In genomic region chr4:77269505-77269904, GRCh38 we compare ENCODE assay signal across 22 cellular contexts.
"Had no signal": no experiment of that assay in that cellular context is flagged by ENCODE, and none has a peak within 500 bp of the region (broad histone marks: within the 10 kb centered on the region; RNA-seq: fewer than 3 reads in every experiment).

No MANE protein-coding gene starts in this region.

- H3K4me1 Mint-ChIP-seq: activated B cell treated with CpG ODN at 0.5 μM for 24 hours; activated naive CD8-positive, alpha-beta T cell treated with anti-CD3 and anti-CD28 coated beads, Interleukin-2, amount 10 ng/mL, durations not matched to agents 7 days and 5 days; stimulated activated effector memory CD8-positive, alpha-beta T cell treated with anti-CD3 and anti-CD28 coated beads, Interleukin-12 subunit alpha, Interleukin-12 subunit beta, amount 100 ng/mL, for 72 hours; stimulated activated naive CD8-positive, alpha-beta T cell treated with anti-CD3 and anti-CD28 coated beads, Interleukin-15, amount 100 ng/mL, for 72 hours had no signal

- H3K36me3 Mint-ChIP-seq: activated CD4-positive, alpha-beta memory T cell treated with anti-CD3 and anti-CD28 coated beads for 36 hours; activated naive CD8-positive, alpha-beta T cell treated with anti-CD3 and anti-CD28 coated beads, Interleukin-2, amount 10 ng/mL, durations not matched to agents 7 days and 5 days; natural killer cell treated with Interleukin-12 subunit alpha and Interleukin-12 subunit beta and Interleukin-15 and Interleukin-18, amount 100 ng/mL, for 72 hours; stimulated activated effector memory CD8-positive, alpha-beta T cell treated with anti-CD3 and anti-CD28 coated beads, Interleukin-12 subunit alpha, Interleukin-12 subunit beta, amount 100 ng/mL, for 72 hours had no signal

- H3K4me3 Mint-ChIP-seq: activated B cell treated with CpG ODN at 0.5 μM for 24 hours; activated CD4-positive, alpha-beta memory T cell treated with anti-CD3 and anti-CD28 coated beads for 36 hours; activated naive CD8-positive, alpha-beta T cell treated with anti-CD3 and anti-CD28 coated beads, Interleukin-2, amount 10 ng/mL, durations not matched to agents 7 days and 5 days; natural killer cell treated with Interleukin-12 subunit alpha and Interleukin-12 subunit beta and Interleukin-15 and Interleukin-18, amount 100 ng/mL, for 72 hours; stimulated activated effector memory CD8-positive, alpha-beta T cell treated with anti-CD3 and anti-CD28 coated beads, Interleukin-12 subunit alpha, Interleukin-12 subunit beta, amount 100 ng/mL, for 72 hours; stimulated activated naive CD8-positive, alpha-beta T cell treated with anti-CD3 and anti-CD28 coated beads, Interleukin-15, amount 100 ng/mL, for 72 hours; T-helper 1 cell treated with Interleukin-12 subunit alpha and Interleukin-12 subunit beta and Interleukin-4 antibody, amounts not matched to agents 30 μg/mL and 1 μg/mL, for 36 hours had no signal

- H3K9ac ChIP-seq: parathyroid adenoma had no signal

- H3K9me3 ChIP-seq: neutrophil, vagina had no signal

- ATAC-seq: left ventricle myocardium superior; natural killer cell treated with Interleukin-12 subunit alpha and Interleukin-12 subunit beta and Interleukin-15 and Interleukin-18, amount 100 ng/mL, for 72 hours; right cardiac atrium; stimulated activated effector memory CD8-positive, alpha-beta T cell treated with anti-CD3 and anti-CD28 coated beads, Interleukin-12 subunit alpha, Interleukin-12 subunit beta, amount 100 ng/mL, for 72 hours; stimulated activated naive CD8-positive, alpha-beta T cell treated with anti-CD3 and anti-CD28 coated beads, Interleukin-15, amount 100 ng/mL, for 72 hours had no signal

- H3K4me1 ChIP-seq: parathyroid adenoma, tibial artery, vagina had no signal

- H3K4me3 ChIP-seq: coronary artery, tibial artery, vagina had no signal

- H3K27me3 ChIP-seq: neutrophil, tibial artery, vagina had no signal

- H3K36me3 ChIP-seq: neutrophil, tibial artery, vagina had no signal

- H3K9me3 Mint-ChIP-seq: activated naive CD8-positive, alpha-beta T cell treated with anti-CD3 and anti-CD28 coated beads, Interleukin-2, amount 10 ng/mL, durations not matched to agents 7 days and 5 days; stimulated activated effector memory CD8-positive, alpha-beta T cell treated with anti-CD3 and anti-CD28 coated beads, Interleukin-12 subunit alpha, Interleukin-12 subunit beta, amount 100 ng/mL, for 72 hours; T-helper 1 cell treated with Interleukin-12 subunit alpha and Interleukin-12 subunit beta and Interleukin-4 antibody, amounts not matched to agents 30 μg/mL and 1 μg/mL, for 36 hours had no signal

- H3K27ac ChIP-seq: coronary artery, neutrophil, parathyroid adenoma, tibial artery, vagina had no signal

- DNase-seq: activated B cell treated with CpG ODN at 0.5 μM for 24 hours; activated CD4-positive, alpha-beta memory T cell treated with anti-CD3 and anti-CD28 coated beads for 36 hours; activated CD4-positive, alpha-beta T cell treated with anti-CD3 and anti-CD28 coated beads for 4 hours; activated naive CD4-positive, alpha-beta T cell treated with Interleukin-2 at 50 U/mL for 16 hours; activated naive CD8-positive, alpha-beta T cell treated with anti-CD3 and anti-CD28 coated beads, Interleukin-2, amount 10 ng/mL, durations not matched to agents 7 days and 5 days; activated T-cell treated with anti-CD3 and anti-CD28 coated beads, Interleukin-2, amount 50 U/mL, for 48 hours; amniotic stem cell; cerebellar nuclear complex; foreskin fibroblast; left ventricle myocardium superior; right cardiac atrium; stimulated activated CD4-positive, alpha-beta T cell treated with anti-CD3 and anti-CD28 coated beads, Interleukin-1b, Interleukin-23, amount 100 ng/mL, for 48 hours; stimulated activated naive CD8-positive, alpha-beta T cell treated with anti-CD3 and anti-CD28 coated beads, Interleukin-15, amount 100 ng/mL, for 72 hours; T1000; tibial artery had no signal

- H3K27me3 Mint-ChIP-seq: activated naive CD8-positive, alpha-beta T cell treated with anti-CD3 and anti-CD28 coated beads, Interleukin-2, amount 10 ng/mL, durations not matched to agents 7 days and 5 days; stimulated activated naive CD8-positive, alpha-beta T cell treated with anti-CD3 and anti-CD28 coated beads, Interleukin-15, amount 100 ng/mL, for 72 hours had no signal

- H3K79me2 ChIP-seq: parathyroid adenoma had no signal

- H3K27ac Mint-ChIP-seq: activated B cell treated with CpG ODN at 0.5 μM for 24 hours; activated CD4-positive, alpha-beta memory T cell treated with anti-CD3 and anti-CD28 coated beads for 36 hours; activated naive CD8-positive, alpha-beta T cell treated with anti-CD3 and anti-CD28 coated beads, Interleukin-2, amount 10 ng/mL, durations not matched to agents 7 days and 5 days; natural killer cell treated with Interleukin-12 subunit alpha and Interleukin-12 subunit beta and Interleukin-15 and Interleukin-18, amount 100 ng/mL, for 72 hours; stimulated activated effector memory CD8-positive, alpha-beta T cell treated with anti-CD3 and anti-CD28 coated beads, Interleukin-12 subunit alpha, Interleukin-12 subunit beta, amount 100 ng/mL, for 72 hours; stimulated activated naive CD8-positive, alpha-beta T cell treated with anti-CD3 and anti-CD28 coated beads, Interleukin-15, amount 100 ng/mL, for 72 hours; T-helper 1 cell treated with Interleukin-12 subunit alpha and Interleukin-12 subunit beta and Interleukin-4 antibody, amounts not matched to agents 30 μg/mL and 1 μg/mL, for 36 hours had no signal

- H2AFZ ChIP-seq: parathyroid adenoma had no signal
